1 cellular context compared by ENCODE assay signal in genomic region chr3:129315386-129315991, GRCh38.
TF ChIP-seq lines count a peak whose summit lies in the region.

No MANE protein-coding gene starts in this region.

TF ChIP-seq in K562, 482 proteins besides CTCF, POLR2A, EP300 and RAD21 (continued from another document):
- TF ChIP-seq MLLT1 (IDR thresholded peaks at IDR 0.05) (peak in 1 of 2 experiments; percentile 14; a peak in 2 of 4 replicates), KDM5B (IDR thresholded peaks at IDR 0.05; ENCODE audit: insufficient replicate concordance, low read depth, low read length) (peak; percentile 8), ZNF263 (CRISPR knock-in tag; IDR thresholded peaks at IDR 0.05; ENCODE audit: borderline replicate concordance) (no peak), HMGXB4 (CRISPR knock-in tag; IDR thresholded peaks at IDR 0.05) (0 out of 2 replicates have a peak, but pooled peaks have one; percentile 23), XRCC5 (IDR thresholded peaks at IDR 0.05; ENCODE audit: low read depth, low read length) (0 out of 2 replicates have a peak, but pooled peaks have one; percentile 0), TBP (optimal IDR thresholded peaks at IDR 0.05; ENCODE audit: low read depth, low read length) (peak; percentile 2), RBFOX2 (IDR thresholded peaks at IDR 0.05; ENCODE audit: low read depth, low read length) (peak; percentile 79), ZBTB9 (CRISPR knock-in tag; IDR thresholded peaks at IDR 0.05) (no peak), CHD1 (IDR thresholded peaks at IDR 0.05; ENCODE audit: low read length) (peak; percentile 79), POLR2G (IDR thresholded peaks at IDR 0.05; ENCODE audit: low read depth, low read length) (peak; percentile 72), MTA2 (IDR thresholded peaks at IDR 0.05; ENCODE audit: low read depth) (no peak), SAFB (IDR thresholded peaks at IDR 0.05; ENCODE audit: borderline replicate concordance, low read depth, low read length) (0 out of 2 replicates have a peak, but pooled peaks have one; percentile 43), ZC3H4 (CRISPR knock-in tag; IDR thresholded peaks at IDR 0.05; ENCODE audit: borderline replicate concordance) (peak; percentile 50; the same call in 1 of the 2 replicates), RBM22 (IDR thresholded peaks at IDR 0.05; ENCODE audit: low read depth, low read length, poor library complexity, severe bottlenecking) (peak; percentile 7), BCLAF1 (IDR thresholded peaks at IDR 0.05; ENCODE audit: borderline replicate concordance in 1 of 2, control insufficient read depth in 1 of 2, low read depth in 2 of 2, low read length in 1 of 2) (0 out of 4 replicates have a peak, but pooled peaks of 1 of the 2 experiments have one; percentile 23)
